In genomic region chr17:79427621-79428539, GRCh38 we compare ENCODE assay signal across 1 cellular context.
TF ChIP-seq lines count a peak whose summit lies in the region.

No MANE protein-coding gene starts in this region.

TF ChIP-seq in HepG2, 621 proteins besides CTCF, POLR2A, EP300 and RAD21 (continued from another document):
- no peak for TF ChIP-seq HES4 (CRISPR knock-in tag; IDR thresholded peaks at IDR 0.05; ENCODE audit: borderline replicate concordance)
- TF ChIP-seq NR0B2 (CRISPR knock-in tag; IDR thresholded peaks at IDR 0.05) = no peak
- TF ChIP-seq, protein P1, sequence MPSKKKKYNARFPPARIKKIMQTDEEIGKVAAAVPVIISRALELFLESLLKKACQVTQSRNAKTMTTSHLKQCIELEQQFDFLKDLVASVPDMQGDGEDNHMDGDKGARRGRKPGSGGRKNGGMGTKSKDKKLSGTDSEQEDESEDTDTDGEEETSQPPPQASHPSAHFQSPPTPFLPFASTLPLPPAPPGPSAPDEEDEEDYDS (CRISPR knock-in tag; IDR thresholded peaks at IDR 0.05) = no peak
- TF ChIP-seq ZFP1 (CRISPR knock-in tag; IDR thresholded peaks at IDR 0.05) = no peak
- TF ChIP-seq, protein P2, sequence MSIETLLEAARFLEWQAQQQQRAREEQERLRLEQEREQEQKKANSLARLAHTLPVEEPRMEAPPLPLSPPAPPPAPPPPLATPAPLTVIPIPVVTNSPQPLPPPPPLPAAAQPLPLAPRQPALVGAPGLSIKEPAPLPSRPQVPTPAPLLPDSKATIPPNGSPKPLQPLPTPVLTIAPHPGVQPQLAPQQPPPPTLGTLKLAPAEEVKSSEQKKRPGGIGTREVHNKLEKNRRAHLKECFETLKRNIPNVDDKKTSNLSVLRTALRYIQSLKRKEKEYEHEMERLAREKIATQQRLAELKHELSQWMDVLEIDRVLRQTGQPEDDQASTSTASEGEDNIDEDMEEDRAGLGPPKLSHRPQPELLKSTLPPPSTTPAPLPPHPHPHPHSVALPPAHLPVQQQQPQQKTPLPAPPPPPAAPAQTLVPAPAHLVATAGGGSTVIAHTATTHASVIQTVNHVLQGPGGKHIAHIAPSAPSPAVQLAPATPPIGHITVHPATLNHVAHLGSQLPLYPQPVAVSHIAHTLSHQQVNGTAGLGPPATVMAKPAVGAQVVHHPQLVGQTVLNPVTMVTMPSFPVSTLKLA (IDR thresholded peaks at IDR 0.05) = peak; percentile 77
- TF ChIP-seq, protein P3, sequence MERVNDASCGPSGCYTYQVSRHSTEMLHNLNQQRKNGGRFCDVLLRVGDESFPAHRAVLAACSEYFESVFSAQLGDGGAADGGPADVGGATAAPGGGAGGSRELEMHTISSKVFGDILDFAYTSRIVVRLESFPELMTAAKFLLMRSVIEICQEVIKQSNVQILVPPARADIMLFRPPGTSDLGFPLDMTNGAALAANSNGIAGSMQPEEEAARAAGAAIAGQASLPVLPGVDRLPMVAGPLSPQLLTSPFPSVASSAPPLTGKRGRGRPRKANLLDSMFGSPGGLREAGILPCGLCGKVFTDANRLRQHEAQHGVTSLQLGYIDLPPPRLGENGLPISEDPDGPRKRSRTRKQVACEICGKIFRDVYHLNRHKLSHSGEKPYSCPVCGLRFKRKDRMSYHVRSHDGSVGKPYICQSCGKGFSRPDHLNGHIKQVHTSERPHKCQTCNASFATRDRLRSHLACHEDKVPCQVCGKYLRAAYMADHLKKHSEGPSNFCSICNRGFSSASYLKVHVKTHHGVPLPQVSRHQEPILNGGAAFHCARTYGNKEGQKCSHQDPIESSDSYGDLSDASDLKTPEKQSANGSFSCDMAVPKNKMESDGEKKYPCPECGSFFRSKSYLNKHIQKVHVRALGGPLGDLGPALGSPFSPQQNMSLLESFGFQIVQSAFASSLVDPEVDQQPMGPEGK (CRISPR knock-in tag; IDR thresholded peaks at IDR 0.05) = no peak
- TF ChIP-seq THAP9 (CRISPR knock-in tag; IDR thresholded peaks at IDR 0.05; ENCODE audit: borderline replicate concordance) = no peak
- no peak for TF ChIP-seq ZFX (CRISPR knock-in tag; IDR thresholded peaks at IDR 0.05; ENCODE audit: low read depth)
- no peak for TF ChIP-seq SAFB2 (CRISPR knock-in tag; IDR thresholded peaks at IDR 0.05; ENCODE audit: borderline replicate concordance, low read depth)
- no peak for TF ChIP-seq ZNF292 (CRISPR knock-in tag; IDR thresholded peaks at IDR 0.05; ENCODE audit: borderline replicate concordance, low read depth)
- TF ChIP-seq STAG1 (CRISPR knock-in tag; IDR thresholded peaks at IDR 0.05) = 0 out of 2 replicates have a peak, but pooled peaks have one; percentile 6
- TF ChIP-seq, protein P4, sequence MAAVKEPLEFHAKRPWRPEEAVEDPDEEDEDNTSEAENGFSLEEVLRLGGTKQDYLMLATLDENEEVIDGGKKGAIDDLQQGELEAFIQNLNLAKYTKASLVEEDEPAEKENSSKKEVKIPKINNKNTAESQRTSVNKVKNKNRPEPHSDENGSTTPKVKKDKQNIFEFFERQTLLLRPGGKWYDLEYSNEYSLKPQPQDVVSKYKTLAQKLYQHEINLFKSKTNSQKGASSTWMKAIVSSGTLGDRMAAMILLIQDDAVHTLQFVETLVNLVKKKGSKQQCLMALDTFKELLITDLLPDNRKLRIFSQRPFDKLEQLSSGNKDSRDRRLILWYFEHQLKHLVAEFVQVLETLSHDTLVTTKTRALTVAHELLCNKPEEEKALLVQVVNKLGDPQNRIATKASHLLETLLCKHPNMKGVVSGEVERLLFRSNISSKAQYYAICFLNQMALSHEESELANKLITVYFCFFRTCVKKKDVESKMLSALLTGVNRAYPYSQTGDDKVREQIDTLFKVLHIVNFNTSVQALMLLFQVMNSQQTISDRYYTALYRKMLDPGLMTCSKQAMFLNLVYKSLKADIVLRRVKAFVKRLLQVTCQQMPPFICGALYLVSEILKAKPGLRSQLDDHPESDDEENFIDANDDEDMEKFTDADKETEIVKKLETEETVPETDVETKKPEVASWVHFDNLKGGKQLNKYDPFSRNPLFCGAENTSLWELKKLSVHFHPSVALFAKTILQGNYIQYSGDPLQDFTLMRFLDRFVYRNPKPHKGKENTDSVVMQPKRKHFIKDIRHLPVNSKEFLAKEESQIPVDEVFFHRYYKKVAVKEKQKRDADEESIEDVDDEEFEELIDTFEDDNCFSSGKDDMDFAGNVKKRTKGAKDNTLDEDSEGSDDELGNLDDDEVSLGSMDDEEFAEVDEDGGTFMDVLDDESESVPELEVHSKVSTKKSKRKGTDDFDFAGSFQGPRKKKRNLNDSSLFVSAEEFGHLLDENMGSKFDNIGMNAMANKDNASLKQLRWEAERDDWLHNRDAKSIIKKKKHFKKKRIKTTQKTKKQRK (IDR thresholded peaks at IDR 0.05; ENCODE audit: low read length) = no peak
- TF ChIP-seq ONECUT2 (CRISPR knock-in tag; IDR thresholded peaks at IDR 0.05) = no peak
- no peak for TF ChIP-seq ZBTB8A (CRISPR knock-in tag; IDR thresholded peaks at IDR 0.05; ENCODE audit: borderline replicate concordance, low read depth)
- no peak for TF ChIP-seq MTA1 (CRISPR knock-in tag; IDR thresholded peaks at IDR 0.05; ENCODE audit: borderline replicate concordance)
- TF ChIP-seq, protein P5, sequence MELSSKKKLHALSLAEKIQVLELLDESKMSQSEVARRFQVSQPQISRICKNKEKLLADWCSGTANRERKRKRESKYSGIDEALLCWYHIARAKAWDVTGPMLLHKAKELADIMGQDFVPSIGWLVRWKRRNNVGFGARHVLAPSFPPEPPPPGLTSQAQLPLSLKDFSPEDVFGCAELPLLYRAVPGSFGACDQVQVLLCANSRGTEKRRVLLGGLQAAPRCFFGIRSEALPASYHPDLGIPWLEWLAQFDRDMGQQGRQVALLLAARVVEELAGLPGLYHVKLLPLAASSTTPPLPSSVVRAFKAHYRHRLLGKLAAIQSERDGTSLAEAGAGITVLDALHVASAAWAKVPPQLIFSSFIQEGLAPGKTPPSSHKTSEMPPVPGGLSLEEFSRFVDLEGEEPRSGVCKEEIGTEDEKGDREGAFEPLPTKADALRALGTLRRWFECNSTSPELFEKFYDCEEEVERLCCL (CRISPR knock-in tag; IDR thresholded peaks at IDR 0.05; ENCODE audit: borderline replicate concordance) = no peak
